2 cellular contexts compared by ENCODE assay signal in genomic region chr21:42873096-42873495, GRCh38.
TF ChIP-seq lines count a peak whose summit lies in the region.

No MANE protein-coding gene starts in this region.

TF ChIP-seq in HEK293T, 16 proteins besides CTCF, POLR2A, EP300 and RAD21:
- TF ChIP-seq HDGF (IDR thresholded peaks at IDR 0.05; ENCODE audit: borderline replicate concordance) (no peak), FOXK2 (IDR thresholded peaks at IDR 0.05) (no peak), ARNT (IDR thresholded peaks at IDR 0.05) (no peak), ZNF384 (IDR thresholded peaks at IDR 0.05) (no peak)
TF ChIP-seq in HEK293T: peak in this region for 0.

TF ChIP-seq in K562, 482 proteins besides CTCF, POLR2A, EP300 and RAD21:
- TF ChIP-seq RBFOX2 (IDR thresholded peaks at IDR 0.05; ENCODE audit: low read depth, low read length): no peak; the same call in 1 of the 2 replicates
- TF ChIP-seq TCF7L2 (IDR thresholded peaks at IDR 0.05; ENCODE audit: low read depth, low read length): no peak
- no peak for TF ChIP-seq HDAC3 (IDR thresholded peaks at IDR 0.05; ENCODE audit: borderline replicate concordance, partially characterized antibody)
- peak; percentile 24; the same call in 1 of the 2 replicates for TF ChIP-seq POLR2G (IDR thresholded peaks at IDR 0.05; ENCODE audit: low read depth, low read length)
TF ChIP-seq in K562: peak in this region for 1.
